Comparison of ENCODE assay signal across 1 cellular context in the genomic region with DNA sequence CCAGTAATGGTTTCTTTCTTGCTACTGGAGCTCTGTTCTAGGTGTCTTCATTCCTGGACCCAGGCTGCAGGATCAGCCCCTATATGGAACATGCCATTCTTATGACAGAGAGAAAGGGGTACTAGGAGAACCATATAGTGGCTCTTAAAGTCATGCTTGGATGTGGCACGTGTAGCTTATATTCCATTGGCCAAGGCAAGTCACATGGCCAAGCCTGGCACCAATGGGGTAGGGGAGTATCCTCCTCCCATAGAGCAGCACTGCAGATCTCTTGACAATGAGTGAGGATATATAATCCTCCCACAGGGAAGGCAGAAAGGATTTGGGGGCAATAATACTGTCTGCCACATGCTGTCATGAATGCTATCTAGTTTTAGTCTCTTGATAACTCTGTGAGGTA.
A peak's percentile ranks its signal among the peaks of the same experiment; 100 is the strongest.
TF ChIP-seq lines count a peak whose summit lies in the region.

No MANE protein-coding gene starts in this region.

TF ChIP-seq in IMR-90, 13 proteins besides CTCF, POLR2A, EP300 and RAD21:
- TF ChIP-seq MAFK (IDR thresholded peaks at IDR 0.05; ENCODE audit: low read depth, low read length) = no peak
- TF ChIP-seq, protein P1, sequence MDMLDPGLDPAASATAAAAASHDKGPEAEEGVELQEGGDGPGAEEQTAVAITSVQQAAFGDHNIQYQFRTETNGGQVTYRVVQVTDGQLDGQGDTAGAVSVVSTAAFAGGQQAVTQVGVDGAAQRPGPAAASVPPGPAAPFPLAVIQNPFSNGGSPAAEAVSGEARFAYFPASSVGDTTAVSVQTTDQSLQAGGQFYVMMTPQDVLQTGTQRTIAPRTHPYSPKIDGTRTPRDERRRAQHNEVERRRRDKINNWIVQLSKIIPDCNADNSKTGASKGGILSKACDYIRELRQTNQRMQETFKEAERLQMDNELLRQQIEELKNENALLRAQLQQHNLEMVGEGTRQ (IDR thresholded peaks at IDR 0.05; ENCODE audit: low read depth, low read length) = peak; percentile 32; the same call in 1 of the 2 replicates
TF ChIP-seq in IMR-90: peak in this region for 1.
